In genomic region chr11:67117667-67118058, GRCh38 we compare ENCODE assay signal across 8 cellular contexts. TPM values are rescaled to one million over a fixed set of nuclear protein-coding genes. Genes with fewer than 3 reads are reported as not detected.
DNase-seq lines count a peak whose midpoint lies in the region; ATAC-seq and TF ChIP-seq lines count a peak whose summit lies in the region.

No MANE protein-coding gene starts in this region.

- POLR2A ChIA-PET in activated CD8-positive, alpha-beta T cell treated with anti-CD3 and anti-CD28 coated beads, Interleukin-2, amount 10 ng/mL, durations not matched to agents 7 days and 5 days (lab: Charles Lee): interaction anchor here (0.9 to 5.5 kb wide), 5 partner anchors 8 to 122 kb away, joined by 3 to 24 read pairs (median 3); no protein-coding TSS in a partner anchor
- POLR2A ChIA-PET in naive thymus-derived CD4-positive, alpha-beta T cell (lab: Charles Lee): interaction anchor here (0.6 to 6.0 kb wide), 9 partner anchors 8 to 369 kb away, joined by 3 to 72 read pairs (median 4); no protein-coding TSS in a partner anchor

- peaks cover 29% of the 10 kb centered on the region for H3K4me1 Mint-ChIP-seq in activated CD8-positive, alpha-beta T cell treated with anti-CD3 and anti-CD28 coated beads, Interleukin-2, amount 10 ng/mL, durations not matched to agents 7 days and 5 days (ENCODE audit: low read depth)
- H3K4me1 Mint-ChIP-seq in endodermal cell (peaks cover 25% of the 10 kb centered on the region), type B pancreatic cell (ENCODE audit: unreplicated experiment) (peaks cover 13% of the 10 kb centered on the region)
- H3K4me1 Mint-ChIP-seq in naive thymus-derived CD4-positive, alpha-beta T cell: peaks cover 25 to 45% (median 37%) of the 10 kb centered on the region in 7 donors

- WGBS in endodermal cell (ENCODE audit: insufficient coverage in 1 of 2, insufficient read length in 1 of 2), 2 experiments: 24 to 27% methylated on average over 33 to 44 of the region's 44 CpGs

- H3K9me3 Mint-ChIP-seq in activated CD8-positive, alpha-beta T cell treated with anti-CD3 and anti-CD28 coated beads, Interleukin-2, amount 10 ng/mL, durations not matched to agents 7 days and 5 days (ENCODE audit: insufficient read depth): no peaks in the 10 kb centered on the region
- H3K9me3 Mint-ChIP-seq in endodermal cell: no peaks in the 10 kb centered on the region
- peaks cover 0 to 1% (median 0%) of the 10 kb centered on the region in 11 donors for H3K9me3 Mint-ChIP-seq in naive thymus-derived CD4-positive, alpha-beta T cell
- no peaks in the 10 kb centered on the region for H3K9me3 Mint-ChIP-seq in type B pancreatic cell

- peak overlapping the region; percentile 77 for H3K4me3 Mint-ChIP-seq in activated CD8-positive, alpha-beta T cell treated with anti-CD3 and anti-CD28 coated beads, Interleukin-2, amount 10 ng/mL, durations not matched to agents 7 days and 5 days
- peak overlapping the region; percentile 99 for H3K4me3 Mint-ChIP-seq in endodermal cell
- peak overlapping the region; percentile 68 to 98 (median 88) for H3K4me3 Mint-ChIP-seq in naive thymus-derived CD4-positive, alpha-beta T cell
- H3K4me3 Mint-ChIP-seq in type B pancreatic cell: peak overlapping the region; percentile 87

- peaks cover 5% of the 10 kb centered on the region for H3K4me1 ChIP-seq in endodermal cell (ENCODE audit: control insufficient read depth, insufficient read depth, low read length)
- peaks cover 6 to 17% of the 10 kb centered on the region in 2 donors for H3K4me1 ChIP-seq in naive thymus-derived CD4-positive, alpha-beta T cell (ENCODE audit: control insufficient read depth in 2 of 2, insufficient read depth in 2 of 2, low read length in 2 of 2)

- ATAC-seq in Right ventricle myocardium superior (ENCODE audit: poor library complexity): no peak
- no peak for ATAC-seq in Right ventricle myocardium inferior
- peak; percentile 1 for ATAC-seq in activated CD8-positive, alpha-beta T cell treated with anti-CD3 and anti-CD28 coated beads, Interleukin-2, amount 10 ng/mL, durations not matched to agents 7 days and 5 days
- no peak for ATAC-seq in naive thymus-derived CD4-positive, alpha-beta T cell
- no peak for ATAC-seq in GM19351 (IDR thresholded peaks at IDR 0.05; ENCODE audit: unreplicated experiment)

- TF ChIP-seq CTCF in endodermal cell (conservative IDR thresholded peaks at IDR 0.05) (no peak), type B pancreatic cell (conservative IDR thresholded peaks at IDR 0.05) (no peak)

- no peak overlapping the region for H3K9ac ChIP-seq in endodermal cell (ENCODE audit: extremely low read depth, low read length, poor library complexity, severe bottlenecking)

- H3K4me3 ChIP-seq in endodermal cell (ENCODE audit: low read length): peak overlapping the region; percentile 56
- peak overlapping the region; percentile 50 for H3K4me3 ChIP-seq in naive thymus-derived CD4-positive, alpha-beta T cell (ENCODE audit: low read length)

- CTCF ChIA-PET in activated CD8-positive, alpha-beta T cell treated with anti-CD3 and anti-CD28 coated beads, Interleukin-2, amount 10 ng/mL, durations not matched to agents 7 days and 5 days (lab: Charles Lee): interaction anchor here (0.8 to 2.2 kb wide), 4 partner anchors 8 to 53 kb away, joined by 3 to 8 read pairs (median 5); no protein-coding TSS in a partner anchor
- CTCF ChIA-PET in naive thymus-derived CD4-positive, alpha-beta T cell (lab: Charles Lee): interaction anchor here (1.6 to 1.9 kb wide), 2 partner anchors 35 to 37 kb away, joined by 5 to 13 read pairs; no protein-coding TSS in a partner anchor

- H3K27ac Mint-ChIP-seq in activated CD8-positive, alpha-beta T cell treated with anti-CD3 and anti-CD28 coated beads, Interleukin-2, amount 10 ng/mL, durations not matched to agents 7 days and 5 days: peak overlapping the region; percentile 87
- H3K27ac Mint-ChIP-seq in endodermal cell (peak overlapping the region; percentile 61), type B pancreatic cell (peak overlapping the region; percentile 93)
- H3K27ac Mint-ChIP-seq in naive thymus-derived CD4-positive, alpha-beta T cell: peak overlapping the region; percentile 63 to 99 (median 94)

- no peak overlapping the region for H3K27ac ChIP-seq in endodermal cell (ENCODE audit: low read depth, low read length)
- peak overlapping the region; percentile 76 for H3K27ac ChIP-seq in naive thymus-derived CD4-positive, alpha-beta T cell (ENCODE audit: low read depth, low read length)

- DNase-seq in Right ventricle myocardium superior (peak; percentile 63), Right ventricle myocardium inferior (ENCODE audit: missing footprints) (no peak), endodermal cell (peak; percentile 73), type B pancreatic cell (ENCODE audit: extremely low spot score, unreplicated experiment) (no peak), GOT3 (lab: John Stamatoyannopoulos, UW) (no peak)
- DNase-seq in activated CD8-positive, alpha-beta T cell treated with anti-CD3 and anti-CD28 coated beads, Interleukin-2, amount 10 ng/mL, durations not matched to agents 7 days and 5 days: peak; percentile 57
- DNase-seq in naive thymus-derived CD4-positive, alpha-beta T cell: peak in 6 of 9 donors; percentile 19 to 57 (median 46)

- H3K27me3 ChIP-seq in endodermal cell (ENCODE audit: control insufficient read depth, insufficient read depth, low read length, poor library complexity, severe bottlenecking): no peaks in the 10 kb centered on the region
- no peaks in the 10 kb centered on the region for H3K27me3 ChIP-seq in naive thymus-derived CD4-positive, alpha-beta T cell (ENCODE audit: control insufficient read depth in 2 of 2, insufficient read depth in 2 of 2, low read length in 2 of 2)

- peaks cover under 1% of the 10 kb centered on the region for H3K36me3 ChIP-seq in endodermal cell (ENCODE audit: control insufficient read depth, insufficient read depth, low read length)
- H3K36me3 ChIP-seq in naive thymus-derived CD4-positive, alpha-beta T cell (ENCODE audit: control insufficient read depth in 2 of 3, insufficient read depth in 3 of 3, low read length in 3 of 3): peaks cover 0 to 4% (median 0%) of the 10 kb centered on the region in 3 experiments

- H3K27me3 Mint-ChIP-seq in activated CD8-positive, alpha-beta T cell treated with anti-CD3 and anti-CD28 coated beads, Interleukin-2, amount 10 ng/mL, durations not matched to agents 7 days and 5 days (ENCODE audit: low read depth): peaks cover 2% of the 10 kb centered on the region
- no peaks in the 10 kb centered on the region for H3K27me3 Mint-ChIP-seq in endodermal cell (ENCODE audit: insufficient read depth)
- H3K27me3 Mint-ChIP-seq in naive thymus-derived CD4-positive, alpha-beta T cell: peaks cover 0 to 8% (median 0%) of the 10 kb centered on the region in 5 donors
- no peaks in the 10 kb centered on the region for H3K27me3 Mint-ChIP-seq in type B pancreatic cell

- peaks cover 22% of the 10 kb centered on the region for H3K36me3 Mint-ChIP-seq in activated CD8-positive, alpha-beta T cell treated with anti-CD3 and anti-CD28 coated beads, Interleukin-2, amount 10 ng/mL, durations not matched to agents 7 days and 5 days (ENCODE audit: low read depth)
- H3K36me3 Mint-ChIP-seq in endodermal cell (ENCODE audit: low read depth): no peaks in the 10 kb centered on the region
- peaks cover 3 to 11% (median 5%) of the 10 kb centered on the region in 5 donors for H3K36me3 Mint-ChIP-seq in naive thymus-derived CD4-positive, alpha-beta T cell
- no peaks in the 10 kb centered on the region for H3K36me3 Mint-ChIP-seq in type B pancreatic cell

- intact Hi-C loops in Right ventricle myocardium superior (cut with DNase I) (no loop called here), Right ventricle myocardium inferior (cut with DNase I) (no loop called here)
- intact Hi-C loops in naive thymus-derived CD4-positive, alpha-beta T cell (cut with micrococcal nuclease): loop anchor here (1.0 to 5.0 kb wide), 8 partner anchors 13 to 500 kb away; partner anchors contain the start of genes RBM14 (in 2 of the 2), RCE1 (in 2 of the 2), AIP (in 1 of the 2) and POLD4 (in 1 of the 2)

- H3K9me3 ChIP-seq in endodermal cell (ENCODE audit: control insufficient read depth, low read length): no peaks in the 10 kb centered on the region
- H3K9me3 ChIP-seq in naive thymus-derived CD4-positive, alpha-beta T cell (ENCODE audit: control insufficient read depth in 2 of 3, low read length in 3 of 3): no peaks in the 10 kb centered on the region

RNA-seq across cellular contexts. Expression of gene KDM2A, which starts 1.4 kb away (rescaled TPM):
- total RNA-seq in Right ventricle myocardium superior (40.7 TPM), Right ventricle myocardium inferior (41.3 TPM), endodermal cell (10 to 100 TPM; 59.4 to 75.4 TPM), type B pancreatic cell (ENCODE audit: low replicate concordance) (97.5 and 169 TPM in 2 replicates)
- 10 to 100 TPM; 90.3 to 93.1 TPM for total RNA-seq in activated CD8-positive, alpha-beta T cell treated with anti-CD3 and anti-CD28 coated beads, Interleukin-2, amount 10 ng/mL, durations not matched to agents 7 days and 5 days
- 36.5 TPM for polyA plus RNA-seq in endodermal cell (2013, experiment 1 of 2)
- 34.6 TPM for polyA plus RNA-seq in endodermal cell (2013, experiment 2 of 2)
- 100 to 1,000 TPM; 146 to 298 (median 233) TPM for total RNA-seq in naive thymus-derived CD4-positive, alpha-beta T cell
- 10 to 100 TPM in 1 of 2 donors, 1 to 10 TPM in 1; 8.7 to 18.6 TPM for polyA plus RNA-seq in naive thymus-derived CD4-positive, alpha-beta T cell

Comparison
In these comparisons a context has a peak if more than half of its experiments do, and no peak if none do; other contexts are left out.
1. DNase-seq: peak in Right ventricle myocardium superior (single experiment), activated CD8-positive, alpha-beta T cell treated with anti-CD3 and anti-CD28 coated beads, Interleukin-2, amount 10 ng/mL, durations not matched to agents 7 days and 5 days (single experiment), endodermal cell (single experiment) and naive thymus-derived CD4-positive, alpha-beta T cell (6 of 9); none in Right ventricle myocardium inferior (single experiment), type B pancreatic cell (single experiment) and GOT3 (single experiment).
2. intact Hi-C loops: an anchor here in naive thymus-derived CD4-positive, alpha-beta T cell (1.0 to 5.0 kb wide); none called in Right ventricle myocardium superior and Right ventricle myocardium inferior.
3. Peak in every context shown above with its lines, with median percentiles within 50 percentile points of each other: H3K27ac Mint-ChIP-seq and H3K4me3 Mint-ChIP-seq.